23 cellular contexts compared by ENCODE assay signal in the genomic region with DNA sequence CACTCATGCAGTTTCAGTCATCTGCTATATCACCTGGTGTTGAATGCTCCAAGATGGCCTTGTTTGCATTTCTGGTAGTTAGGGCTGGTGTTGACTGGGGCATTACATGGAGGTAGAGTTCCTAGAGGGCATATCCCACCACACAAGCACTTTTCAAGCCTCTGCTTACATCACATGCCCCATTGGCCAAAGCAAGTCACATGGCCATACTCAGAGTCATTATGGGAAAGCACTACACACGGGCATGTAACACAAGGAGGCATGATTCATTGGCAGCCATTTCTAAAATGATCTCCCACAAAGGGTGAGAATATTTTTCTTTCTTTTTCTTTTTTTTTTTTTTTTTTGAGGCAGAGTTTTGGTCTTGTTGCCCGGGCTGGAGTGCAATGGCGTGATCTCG. TPM values are rescaled to one million over a fixed set of nuclear protein-coding genes. Genes with fewer than 3 reads are reported as not detected.
DNase-seq lines count a peak whose midpoint lies in the region; ATAC-seq and TF ChIP-seq lines count a peak whose summit lies in the region.
"Had no signal": no experiment of that assay in that cellular context is flagged by ENCODE, and none has a peak within 500 bp of the region (broad histone marks: within the 10 kb centered on the region; RNA-seq: fewer than 3 reads in every experiment).

No MANE protein-coding gene starts in this region.

- no peak overlapping the region for H2AFZ ChIP-seq in IMR-90 (replicated peaks; ENCODE audit: low read length, poor library complexity)
- H2AFZ ChIP-seq: PC-9 had no signal

- no peaks in the 10 kb centered on the region for H3K9me1 ChIP-seq in IMR-90 (ENCODE audit: insufficient read depth, low read length)

- H2AK5ac ChIP-seq in IMR-90 (ENCODE audit: low read depth, low read length), result no peak overlapping the region

- dilution Hi-C loops in IMR-90 (cut with HindIII; ENCODE audit: low sequenced_read_pairs, unreplicated experiment), result no loop called here

- H4K20me1 ChIP-seq in IMR-90 (ENCODE audit: insufficient read depth, low read length), result no peaks in the 10 kb centered on the region

- POLR2A ChIA-PET in activated CD8-positive, alpha-beta T cell treated with anti-CD3 and anti-CD28 coated beads for 36 hours (lab: Charles Lee), result no interaction called here
- POLR2A ChIA-PET in activated CD8-positive, alpha-beta T cell treated with anti-CD3 and anti-CD28 coated beads, Interleukin-2, amount 10 ng/mL, durations not matched to agents 7 days and 5 days (lab: Charles Lee), result no interaction called here
- POLR2A ChIA-PET in IMR-90 (lab: Charles Lee; ENCODE audit: unreplicated experiment), result no interaction called here

- intact Hi-C loops in activated CD8-positive, alpha-beta T cell treated with anti-CD3 and anti-CD28 coated beads for 36 hours (cut with micrococcal nuclease), result no loop called here
- intact Hi-C loops in IMR-90 (cut with micrococcal nuclease), result no loop called here

- H3K4me1 ChIP-seq in IMR-90 (ENCODE audit: control insufficient read depth, insufficient read depth, low read length), result no peaks in the 10 kb centered on the region

- no peak overlapping the region for H3K9ac ChIP-seq in IMR-90 (ENCODE audit: low read depth, low read length)

- BruUV-seq in IMR-90 (replicated peaks; lab: Mats Ljungman, UMichigan), result no TSS peak

- no CpG with 5 or more reads among the region's 4 CpGs for WGBS in IMR-90 (ENCODE audit: extremely low coverage in 2 of 2, insufficient read length in 1 of 2), 2 experiments

- in situ Hi-C loops in IMR-90 (cut with MboI; ENCODE audit: low sequenced_read_pairs), result no loop called here

- H3K79me1 ChIP-seq in IMR-90 (ENCODE audit: low read depth in 1 of 2, low read length in 2 of 2), result no peaks in the 10 kb centered on the region

- H2AK9ac ChIP-seq in IMR-90 (replicated peaks; ENCODE audit: low read depth, low read length, poor library complexity), result no peak overlapping the region

- H4K8ac ChIP-seq in IMR-90 (ENCODE audit: low read depth in 2 of 2, low read length in 2 of 2), result no peak overlapping the region

- peak; percentile 39 for ATAC-seq in activated CD8-positive, alpha-beta T cell treated with anti-CD3 and anti-CD28 coated beads for 36 hours
- ATAC-seq in activated CD8-positive, alpha-beta T cell treated with anti-CD3 and anti-CD28 coated beads, Interleukin-2, amount 10 ng/mL, durations not matched to agents 7 days and 5 days, result no peak
- ATAC-seq in IMR-90 (ENCODE audit: low read depth) (no peak), HG03039 (IDR thresholded peaks at IDR 0.05; ENCODE audit: unreplicated experiment) (no peak)
- peak; percentile 28 for ATAC-seq in activated T-helper 17 cell treated with anti-CD3 and anti-CD28 coated beads, Interleukin-2, amount 50 U/mL, for 72 hours (replicated peaks)
- ATAC-seq in stimulated activated effector memory CD8-positive, alpha-beta T cell treated with anti-CD3 and anti-CD28 coated beads, Interleukin-12 subunit alpha, Interleukin-12 subunit beta, amount 100 ng/mL, for 72 hours, result peak; percentile 43

- H3K4me2 ChIP-seq in IMR-90 (ENCODE audit: low read depth, low read length), result no peak overlapping the region
- H3K4me2 ChIP-seq: PC-9 had no signal

- no peak overlapping the region for H3K4ac ChIP-seq in IMR-90 (ENCODE audit: low read depth, low read length)

- H3K18ac ChIP-seq in IMR-90 (ENCODE audit: low read depth, low read length), result no peak overlapping the region

- no peak overlapping the region for H3K23ac ChIP-seq in IMR-90 (ENCODE audit: low read depth, low read length)

- no peak overlapping the region for H3K27ac ChIP-seq in IMR-90 (ENCODE audit: insufficient read depth, low read length)
- H3K27ac ChIP-seq: PC-9 had no signal

- no peak overlapping the region for H3K14ac ChIP-seq in IMR-90 (replicated peaks; ENCODE audit: low read depth, low read length)

- no peaks in the 10 kb centered on the region for H3K36me3 Mint-ChIP-seq in activated CD8-positive, alpha-beta T cell treated with anti-CD3 and anti-CD28 coated beads for 36 hours (ENCODE audit: low read depth)
- no peaks in the 10 kb centered on the region for H3K36me3 Mint-ChIP-seq in activated CD8-positive, alpha-beta T cell treated with anti-CD3 and anti-CD28 coated beads, Interleukin-2, amount 10 ng/mL, durations not matched to agents 7 days and 5 days (ENCODE audit: low read depth)
- H3K36me3 Mint-ChIP-seq in activated T-helper 17 cell treated with anti-CD3 and anti-CD28 coated beads, Interleukin-2, amount 50 U/mL, for 72 hours (ENCODE audit: low read depth), result no peaks in the 10 kb centered on the region
- H3K36me3 Mint-ChIP-seq in stimulated activated effector memory CD8-positive, alpha-beta T cell treated with anti-CD3 and anti-CD28 coated beads, Interleukin-12 subunit alpha, Interleukin-12 subunit beta, amount 100 ng/mL, for 72 hours, result no peaks in the 10 kb centered on the region
- H3K36me3 Mint-ChIP-seq: CD4-positive, alpha-beta memory T cell had no signal

- H2BK5ac ChIP-seq in IMR-90 (ENCODE audit: low read depth, low read length, poor library complexity, severe bottlenecking), result no peak overlapping the region

- peaks cover 9% of the 10 kb centered on the region for H3K27me3 Mint-ChIP-seq in activated CD8-positive, alpha-beta T cell treated with anti-CD3 and anti-CD28 coated beads for 36 hours
- peaks cover 18% of the 10 kb centered on the region for H3K27me3 Mint-ChIP-seq in activated CD8-positive, alpha-beta T cell treated with anti-CD3 and anti-CD28 coated beads, Interleukin-2, amount 10 ng/mL, durations not matched to agents 7 days and 5 days (ENCODE audit: low read depth)
- peaks cover 3% of the 10 kb centered on the region for H3K27me3 Mint-ChIP-seq in activated T-helper 17 cell treated with anti-CD3 and anti-CD28 coated beads, Interleukin-2, amount 50 U/mL, for 72 hours

- H4K5ac ChIP-seq in IMR-90 (ENCODE audit: low read depth, low read length), result no peak overlapping the region

- H2BK15ac ChIP-seq in IMR-90 (ENCODE audit: low read depth, low read length), result no peak overlapping the region

- no peak overlapping the region for H3K27ac Mint-ChIP-seq in activated CD8-positive, alpha-beta T cell treated with anti-CD3 and anti-CD28 coated beads for 36 hours
- H3K27ac Mint-ChIP-seq in activated CD8-positive, alpha-beta T cell treated with anti-CD3 and anti-CD28 coated beads, Interleukin-2, amount 10 ng/mL, durations not matched to agents 7 days and 5 days, result no peak overlapping the region
- no peak overlapping the region for H3K27ac Mint-ChIP-seq in activated T-helper 17 cell treated with anti-CD3 and anti-CD28 coated beads, Interleukin-2, amount 50 U/mL, for 72 hours
- H3K27ac Mint-ChIP-seq in stimulated activated effector memory CD8-positive, alpha-beta T cell treated with anti-CD3 and anti-CD28 coated beads, Interleukin-12 subunit alpha, Interleukin-12 subunit beta, amount 100 ng/mL, for 72 hours, result no peak overlapping the region
- H3K27ac Mint-ChIP-seq: CD4-positive, alpha-beta memory T cell; HFFc6 had no signal

- H3K9me3 Mint-ChIP-seq in activated CD8-positive, alpha-beta T cell treated with anti-CD3 and anti-CD28 coated beads for 36 hours, result no peaks in the 10 kb centered on the region
- no peaks in the 10 kb centered on the region for H3K9me3 Mint-ChIP-seq in activated CD8-positive, alpha-beta T cell treated with anti-CD3 and anti-CD28 coated beads, Interleukin-2, amount 10 ng/mL, durations not matched to agents 7 days and 5 days (ENCODE audit: insufficient read depth)
- peaks cover 5% of the 10 kb centered on the region for H3K9me3 Mint-ChIP-seq in activated T-helper 17 cell treated with anti-CD3 and anti-CD28 coated beads, Interleukin-2, amount 50 U/mL, for 72 hours
- no peaks in the 10 kb centered on the region for H3K9me3 Mint-ChIP-seq in stimulated activated effector memory CD8-positive, alpha-beta T cell treated with anti-CD3 and anti-CD28 coated beads, Interleukin-12 subunit alpha, Interleukin-12 subunit beta, amount 100 ng/mL, for 72 hours
- H3K9me3 Mint-ChIP-seq: HFFc6 had no signal

- no peak overlapping the region for H3K4me3 ChIP-seq in IMR-90 (ENCODE audit: insufficient read depth, low read depth, low read length)
- H3K4me3 ChIP-seq: PC-9 had no signal

- peak; percentile 5 for DNase-seq in activated CD8-positive, alpha-beta T cell treated with anti-CD3 and anti-CD28 coated beads for 36 hours
- DNase-seq in activated CD8-positive, alpha-beta T cell treated with anti-CD3 and anti-CD28 coated beads, Interleukin-2, amount 10 ng/mL, durations not matched to agents 7 days and 5 days, result no peak
- DNase-seq in IMR-90 (no peak), SHP77 (lab: John Stamatoyannopoulos, UW) (no peak)
- no peak for DNase-seq in stimulated activated effector memory CD8-positive, alpha-beta T cell treated with anti-CD3 and anti-CD28 coated beads, Interleukin-12 subunit alpha, Interleukin-12 subunit beta, amount 100 ng/mL, for 72 hours (ENCODE audit: low spot score in 2 of 2)
- DNase-seq: C1 segment of cervical spinal cord; CD4-positive, alpha-beta memory T cell; COR-L47; DND-41; H7; HFFc6; NCI-H1105; NCI-H1436 treated with DMSO at 0.1 percent for 48 hours; NCI-H187 treated with DMSO at 0.1 percent for 48 hours; NCI-H446; NCI-H524 treated with DMSO at 0.1 percent for 48 hours; NCI-H82; PC-9; Right ventricle myocardium superior; RPMI8226 had no signal

- no peak overlapping the region for H3K4me3 Mint-ChIP-seq in activated CD8-positive, alpha-beta T cell treated with anti-CD3 and anti-CD28 coated beads for 36 hours
- H3K4me3 Mint-ChIP-seq in activated CD8-positive, alpha-beta T cell treated with anti-CD3 and anti-CD28 coated beads, Interleukin-2, amount 10 ng/mL, durations not matched to agents 7 days and 5 days, result no peak overlapping the region
- no peak overlapping the region for H3K4me3 Mint-ChIP-seq in activated T-helper 17 cell treated with anti-CD3 and anti-CD28 coated beads, Interleukin-2, amount 50 U/mL, for 72 hours
- H3K4me3 Mint-ChIP-seq in stimulated activated effector memory CD8-positive, alpha-beta T cell treated with anti-CD3 and anti-CD28 coated beads, Interleukin-12 subunit alpha, Interleukin-12 subunit beta, amount 100 ng/mL, for 72 hours, result no peak overlapping the region
- H3K4me3 Mint-ChIP-seq: HFFc6 had no signal

- H3K9me3 ChIP-seq in IMR-90 (ENCODE audit: control insufficient read depth, insufficient read depth, low read length), result no peaks in the 10 kb centered on the region

- no peaks in the 10 kb centered on the region for H3K4me1 Mint-ChIP-seq in activated CD8-positive, alpha-beta T cell treated with anti-CD3 and anti-CD28 coated beads for 36 hours (ENCODE audit: low read depth)
- H3K4me1 Mint-ChIP-seq in activated CD8-positive, alpha-beta T cell treated with anti-CD3 and anti-CD28 coated beads, Interleukin-2, amount 10 ng/mL, durations not matched to agents 7 days and 5 days (ENCODE audit: low read depth), result peaks cover 5% of the 10 kb centered on the region
- no peaks in the 10 kb centered on the region for H3K4me1 Mint-ChIP-seq in activated T-helper 17 cell treated with anti-CD3 and anti-CD28 coated beads, Interleukin-2, amount 50 U/mL, for 72 hours
- peaks cover 5% of the 10 kb centered on the region for H3K4me1 Mint-ChIP-seq in stimulated activated effector memory CD8-positive, alpha-beta T cell treated with anti-CD3 and anti-CD28 coated beads, Interleukin-12 subunit alpha, Interleukin-12 subunit beta, amount 100 ng/mL, for 72 hours

- TF ChIP-seq POLR2A in IMR-90 (IDR thresholded peaks at IDR 0.05; ENCODE audit: low read depth, low read length), result no peak

- H3K56ac ChIP-seq in IMR-90 (ENCODE audit: extremely low read depth, insufficient read depth, low read length), result no peak overlapping the region

- H3K27me3 ChIP-seq in IMR-90 (ENCODE audit: control insufficient read depth, insufficient read depth, low read length), result peaks cover 11% of the 10 kb centered on the region

- no peak overlapping the region for H4K91ac ChIP-seq in IMR-90 (ENCODE audit: insufficient read depth, low read depth, low read length)

- H3K36me3 ChIP-seq in IMR-90 (ENCODE audit: control insufficient read depth, insufficient read depth, low read length), result no peaks in the 10 kb centered on the region

- no peak overlapping the region for H2BK20ac ChIP-seq in IMR-90 (ENCODE audit: low read depth, low read length)

- H2BK120ac ChIP-seq in IMR-90 (ENCODE audit: low read depth, low read length), result no peak overlapping the region

- CTCF ChIA-PET in activated CD8-positive, alpha-beta T cell treated with anti-CD3 and anti-CD28 coated beads for 36 hours (lab: Charles Lee), result no interaction called here
- CTCF ChIA-PET in activated CD8-positive, alpha-beta T cell treated with anti-CD3 and anti-CD28 coated beads, Interleukin-2, amount 10 ng/mL, durations not matched to agents 7 days and 5 days (lab: Charles Lee), result no interaction called here
- CTCF ChIA-PET in IMR-90 (lab: Yijun Ruan, JAX), result interaction anchor here (0.6 to 1.3 kb wide), 2 partner anchors 9 to 44 kb away, joined by 3 read pairs; no protein-coding TSS in a partner anchor

- no peak for TF ChIP-seq CTCF in activated CD8-positive, alpha-beta T cell treated with anti-CD3 and anti-CD28 coated beads for 36 hours (IDR thresholded peaks at IDR 0.05)
- TF ChIP-seq CTCF in IMR-90 (conservative IDR thresholded peaks at IDR 0.05; ENCODE audit: low read depth, low read length), result no peak

- TF ChIP-seq RAD21 in IMR-90 (IDR thresholded peaks at IDR 0.05; ENCODE audit: low read length), result no peak

RNA-seq across cellular contexts. Expression of gene CHGB, which starts 34.2 kb away (rescaled TPM):
- total RNA-seq in activated CD8-positive, alpha-beta T cell treated with anti-CD3 and anti-CD28 coated beads for 36 hours, result not detected
- total RNA-seq in activated CD8-positive, alpha-beta T cell treated with anti-CD3 and anti-CD28 coated beads, Interleukin-2, amount 10 ng/mL, durations not matched to agents 7 days and 5 days, result not detected
- under 0.01 TPM in 2 replicates for total RNA-seq in IMR-90 (2012; rRNA removed)
- polyA plus RNA-seq in IMR-90 (2012; rRNA removed), result 0.16 and 0.27 TPM in 2 replicates
- 0.03 and 0.09 TPM in 2 replicates for polyA plus RNA-seq in IMR-90 (2012; cell fraction: cytosol; rRNA removed)
- polyA plus RNA-seq in IMR-90 (2012; cell fraction: nucleus; rRNA removed; ENCODE audit: low replicate concordance), result 0.23 TPM in 1 of 2 replicates, not detected in the other
- total RNA-seq in activated T-helper 17 cell treated with anti-CD3 and anti-CD28 coated beads, Interleukin-2, amount 50 U/mL, for 72 hours, result under 1 TPM; 0.32 to 0.52 TPM
- total RNA-seq: PC-9; T-helper 1 cell treated with Interleukin-12 subunit alpha and Interleukin-12 subunit beta and Interleukin-4 antibody, amounts not matched to agents 30 ng/mL and 1 ng/mL, for 36 hours had no signal

Comparison
In these comparisons a context has a peak if more than half of its experiments do, and no peak if none do; other contexts are left out.
1. ATAC-seq: peak in activated CD8-positive, alpha-beta T cell treated with anti-CD3 and anti-CD28 coated beads for 36 hours (single experiment), activated T-helper 17 cell treated with anti-CD3 and anti-CD28 coated beads, Interleukin-2, amount 50 U/mL, for 72 hours (single experiment) and stimulated activated effector memory CD8-positive, alpha-beta T cell treated with anti-CD3 and anti-CD28 coated beads, Interleukin-12 subunit alpha, Interleukin-12 subunit beta, amount 100 ng/mL, for 72 hours (single experiment); none in activated CD8-positive, alpha-beta T cell treated with anti-CD3 and anti-CD28 coated beads, Interleukin-2, amount 10 ng/mL, durations not matched to agents 7 days and 5 days (single experiment), IMR-90 (single experiment) and HG03039 (single experiment).